Comparison of ENCODE assay signal across 8 cellular contexts in genomic region chr7:35694161-35694783, GRCh38. TPM values are rescaled to one million over a fixed set of nuclear protein-coding genes. Genes with fewer than 3 reads are reported as not detected.
A peak's percentile ranks its signal among the peaks of the same experiment; 100 is the strongest.
DNase-seq lines count a peak whose midpoint lies in the region; ATAC-seq, FAIRE-seq and TF ChIP-seq lines count a peak whose summit lies in the region.

No MANE protein-coding gene starts in this region.

- peak overlapping the region; percentile 98 for H3K27ac Mint-ChIP-seq in CD8-positive, alpha-beta T cell
- H3K27ac Mint-ChIP-seq in activated B cell treated with CpG ODN at 0.5 μM for 24 hours, result peak overlapping the region; percentile 85

- H3K4me3 ChIP-seq in CD8-positive, alpha-beta T cell (ENCODE audit: low read depth, low read length), result peak overlapping the region; percentile 100

- no peak for FAIRE-seq in GM19239 (lab: Jason Lieb, UNC)

- H3K27me3 ChIP-seq in CD8-positive, alpha-beta T cell (ENCODE audit: insufficient read depth, low read length), result no peaks in the 10 kb centered on the region

- no peak for TF ChIP-seq CTCF in CD8-positive, alpha-beta T cell (IDR thresholded peaks at IDR 0.05)
- no peak for TF ChIP-seq CTCF in GM20000 (IDR thresholded peaks at IDR 0.05; ENCODE audit: extremely low read depth, missing control alignments)
- no peak for TF ChIP-seq CTCF in activated B cell treated with CpG ODN at 0.5 μM for 24 hours (IDR thresholded peaks at IDR 0.05)
- TF ChIP-seq CTCF in omental fat pad (IDR thresholded peaks at IDR 0.05), result no peak

- peaks cover 40% of the 10 kb centered on the region for H3K4me1 ChIP-seq in CD8-positive, alpha-beta T cell (ENCODE audit: insufficient read depth, low read length)

- peaks cover 66% of the 10 kb centered on the region for H3K4me1 Mint-ChIP-seq in CD8-positive, alpha-beta T cell (ENCODE audit: low read depth)
- H3K4me1 Mint-ChIP-seq in activated B cell treated with CpG ODN at 0.5 μM for 24 hours, result peaks cover 68% of the 10 kb centered on the region

- CTCF ChIA-PET in CD8-positive, alpha-beta T cell (lab: Charles Lee), result interaction anchor here (0.8 to 4.7 kb wide), 4 partner anchors 14 to 107 kb away, joined by 3 to 31 read pairs (median 6); partner anchors contain the start of gene SEPTIN7
- CTCF ChIA-PET in activated B cell treated with CpG ODN at 0.5 μM for 24 hours (lab: Charles Lee), result interaction anchor here (0.9 to 2.5 kb wide), 4 partner anchors 15 to 109 kb away, joined by 4 to 9 read pairs (median 6); partner anchors contain the start of gene SEPTIN7

- H3K9me3 ChIP-seq in CD8-positive, alpha-beta T cell (ENCODE audit: low read length), result no peaks in the 10 kb centered on the region

- no peaks in the 10 kb centered on the region for H3K9me3 Mint-ChIP-seq in CD8-positive, alpha-beta T cell
- no peaks in the 10 kb centered on the region for H3K9me3 Mint-ChIP-seq in activated B cell treated with CpG ODN at 0.5 μM for 24 hours

- H3K4me3 Mint-ChIP-seq in CD8-positive, alpha-beta T cell, result peak overlapping the region; percentile 87
- peak overlapping the region; percentile 95 for H3K4me3 Mint-ChIP-seq in activated B cell treated with CpG ODN at 0.5 μM for 24 hours

- POLR2A ChIA-PET in CD8-positive, alpha-beta T cell (lab: Charles Lee), result interaction anchor here (0.6 to 4.0 kb wide), 6 partner anchors 15 to 213 kb away, joined by 3 to 80 read pairs (median 6); partner anchors contain the start of gene SEPTIN7
- POLR2A ChIA-PET in activated B cell treated with CpG ODN at 0.5 μM for 24 hours (lab: Charles Lee), result interaction anchor here (0.6 to 6.3 kb wide), 11 partner anchors 12 to 673 kb away, joined by 3 to 79 read pairs (median 6); partner anchors contain the start of gene SEPTIN7

- H3K27ac ChIP-seq in CD8-positive, alpha-beta T cell (ENCODE audit: low read depth, low read length), result peak overlapping the region; percentile 100

- DNase-seq in CD8-positive, alpha-beta T cell, result peak in 1 of 7 experiments; percentile 16
- peak; percentile 28 for DNase-seq in GM20000 (ENCODE audit: low spot score)
- peak; percentile 24 for DNase-seq in activated B cell treated with CpG ODN at 0.5 μM for 24 hours
- DNase-seq in fibroblast of peridontal ligament (ENCODE audit: extremely low read depth), result peak; percentile 28
- DNase-seq in omental fat pad (ENCODE audit: low spot score), result no peak
- no peak for DNase-seq in NCI-H1436 treated with DMSO at 0.1 percent for 48 hours (lab: John Stamatoyannopoulos, UW)
- DNase-seq in GM19239 (ENCODE audit: insufficient read length, low spot score), result no peak

- no peak for ATAC-seq in CD8-positive, alpha-beta T cell
- peak; percentile 3 for ATAC-seq in HG03565 (IDR thresholded peaks at IDR 0.05; ENCODE audit: unreplicated experiment)
- ATAC-seq in activated B cell treated with CpG ODN at 0.5 μM for 24 hours (ENCODE audit: low read depth), result peak; percentile 2
- peak; percentile 18 for ATAC-seq in omental fat pad (ENCODE audit: low FRiP score)

- H3K27me3 Mint-ChIP-seq in CD8-positive, alpha-beta T cell (ENCODE audit: low read depth), result no peaks in the 10 kb centered on the region
- H3K27me3 Mint-ChIP-seq in activated B cell treated with CpG ODN at 0.5 μM for 24 hours, result no peaks in the 10 kb centered on the region

- no peaks in the 10 kb centered on the region for H3K36me3 ChIP-seq in CD8-positive, alpha-beta T cell (ENCODE audit: insufficient read depth, low read length)

- intact Hi-C loops in CD8-positive, alpha-beta T cell (cut with DNase I, micrococcal nuclease), result loop anchor here (2.0 to 10.0 kb wide), 8 partner anchors 15 to 701 kb away; partner anchors contain the start of gene EEPD1 (in 2 of the 2)
- intact Hi-C loops in activated B cell treated with CpG ODN at 0.5 μM for 24 hours (cut with micrococcal nuclease), result loop anchor here (2.0 to 10.0 kb wide), 5 partner anchors 37 to 1751 kb away; partner anchors contain the start of genes DPY19L1 and ELMO1

- H3K36me3 Mint-ChIP-seq in CD8-positive, alpha-beta T cell, result peaks cover 36% of the 10 kb centered on the region
- peaks cover 27% of the 10 kb centered on the region for H3K36me3 Mint-ChIP-seq in activated B cell treated with CpG ODN at 0.5 μM for 24 hours (ENCODE audit: low read depth)

RNA-seq across cellular contexts. Expression of gene HERPUD2, which starts 0.7 kb away (rescaled TPM):
- 100 to 1,000 TPM; 123 to 134 TPM for total RNA-seq in CD8-positive, alpha-beta T cell
- 26.2 and 31.5 TPM in 2 replicates for total RNA-seq in activated B cell treated with CpG ODN at 0.5 μM for 24 hours
- 10 to 100 TPM; 27.0 to 42.6 (median 35.8) TPM for total RNA-seq in omental fat pad

Comparison
In these comparisons a context has a peak if more than half of its experiments do, and no peak if none do; other contexts are left out.
1. DNase-seq: peak in GM20000 (single experiment), activated B cell treated with CpG ODN at 0.5 μM for 24 hours (single experiment) and fibroblast of peridontal ligament (single experiment); none in omental fat pad (single experiment), NCI-H1436 treated with DMSO at 0.1 percent for 48 hours (single experiment) and GM19239 (single experiment).